In genomic region chr3:146539315-146539714, GRCh38 we compare ENCODE assay signal across 1 cellular context.
TF ChIP-seq lines count a peak whose summit lies in the region.

No MANE protein-coding gene starts in this region.

TF ChIP-seq in GM23338, 12 proteins besides CTCF, POLR2A, EP300 and RAD21 (continued from another document):
- TF ChIP-seq, protein P1, sequence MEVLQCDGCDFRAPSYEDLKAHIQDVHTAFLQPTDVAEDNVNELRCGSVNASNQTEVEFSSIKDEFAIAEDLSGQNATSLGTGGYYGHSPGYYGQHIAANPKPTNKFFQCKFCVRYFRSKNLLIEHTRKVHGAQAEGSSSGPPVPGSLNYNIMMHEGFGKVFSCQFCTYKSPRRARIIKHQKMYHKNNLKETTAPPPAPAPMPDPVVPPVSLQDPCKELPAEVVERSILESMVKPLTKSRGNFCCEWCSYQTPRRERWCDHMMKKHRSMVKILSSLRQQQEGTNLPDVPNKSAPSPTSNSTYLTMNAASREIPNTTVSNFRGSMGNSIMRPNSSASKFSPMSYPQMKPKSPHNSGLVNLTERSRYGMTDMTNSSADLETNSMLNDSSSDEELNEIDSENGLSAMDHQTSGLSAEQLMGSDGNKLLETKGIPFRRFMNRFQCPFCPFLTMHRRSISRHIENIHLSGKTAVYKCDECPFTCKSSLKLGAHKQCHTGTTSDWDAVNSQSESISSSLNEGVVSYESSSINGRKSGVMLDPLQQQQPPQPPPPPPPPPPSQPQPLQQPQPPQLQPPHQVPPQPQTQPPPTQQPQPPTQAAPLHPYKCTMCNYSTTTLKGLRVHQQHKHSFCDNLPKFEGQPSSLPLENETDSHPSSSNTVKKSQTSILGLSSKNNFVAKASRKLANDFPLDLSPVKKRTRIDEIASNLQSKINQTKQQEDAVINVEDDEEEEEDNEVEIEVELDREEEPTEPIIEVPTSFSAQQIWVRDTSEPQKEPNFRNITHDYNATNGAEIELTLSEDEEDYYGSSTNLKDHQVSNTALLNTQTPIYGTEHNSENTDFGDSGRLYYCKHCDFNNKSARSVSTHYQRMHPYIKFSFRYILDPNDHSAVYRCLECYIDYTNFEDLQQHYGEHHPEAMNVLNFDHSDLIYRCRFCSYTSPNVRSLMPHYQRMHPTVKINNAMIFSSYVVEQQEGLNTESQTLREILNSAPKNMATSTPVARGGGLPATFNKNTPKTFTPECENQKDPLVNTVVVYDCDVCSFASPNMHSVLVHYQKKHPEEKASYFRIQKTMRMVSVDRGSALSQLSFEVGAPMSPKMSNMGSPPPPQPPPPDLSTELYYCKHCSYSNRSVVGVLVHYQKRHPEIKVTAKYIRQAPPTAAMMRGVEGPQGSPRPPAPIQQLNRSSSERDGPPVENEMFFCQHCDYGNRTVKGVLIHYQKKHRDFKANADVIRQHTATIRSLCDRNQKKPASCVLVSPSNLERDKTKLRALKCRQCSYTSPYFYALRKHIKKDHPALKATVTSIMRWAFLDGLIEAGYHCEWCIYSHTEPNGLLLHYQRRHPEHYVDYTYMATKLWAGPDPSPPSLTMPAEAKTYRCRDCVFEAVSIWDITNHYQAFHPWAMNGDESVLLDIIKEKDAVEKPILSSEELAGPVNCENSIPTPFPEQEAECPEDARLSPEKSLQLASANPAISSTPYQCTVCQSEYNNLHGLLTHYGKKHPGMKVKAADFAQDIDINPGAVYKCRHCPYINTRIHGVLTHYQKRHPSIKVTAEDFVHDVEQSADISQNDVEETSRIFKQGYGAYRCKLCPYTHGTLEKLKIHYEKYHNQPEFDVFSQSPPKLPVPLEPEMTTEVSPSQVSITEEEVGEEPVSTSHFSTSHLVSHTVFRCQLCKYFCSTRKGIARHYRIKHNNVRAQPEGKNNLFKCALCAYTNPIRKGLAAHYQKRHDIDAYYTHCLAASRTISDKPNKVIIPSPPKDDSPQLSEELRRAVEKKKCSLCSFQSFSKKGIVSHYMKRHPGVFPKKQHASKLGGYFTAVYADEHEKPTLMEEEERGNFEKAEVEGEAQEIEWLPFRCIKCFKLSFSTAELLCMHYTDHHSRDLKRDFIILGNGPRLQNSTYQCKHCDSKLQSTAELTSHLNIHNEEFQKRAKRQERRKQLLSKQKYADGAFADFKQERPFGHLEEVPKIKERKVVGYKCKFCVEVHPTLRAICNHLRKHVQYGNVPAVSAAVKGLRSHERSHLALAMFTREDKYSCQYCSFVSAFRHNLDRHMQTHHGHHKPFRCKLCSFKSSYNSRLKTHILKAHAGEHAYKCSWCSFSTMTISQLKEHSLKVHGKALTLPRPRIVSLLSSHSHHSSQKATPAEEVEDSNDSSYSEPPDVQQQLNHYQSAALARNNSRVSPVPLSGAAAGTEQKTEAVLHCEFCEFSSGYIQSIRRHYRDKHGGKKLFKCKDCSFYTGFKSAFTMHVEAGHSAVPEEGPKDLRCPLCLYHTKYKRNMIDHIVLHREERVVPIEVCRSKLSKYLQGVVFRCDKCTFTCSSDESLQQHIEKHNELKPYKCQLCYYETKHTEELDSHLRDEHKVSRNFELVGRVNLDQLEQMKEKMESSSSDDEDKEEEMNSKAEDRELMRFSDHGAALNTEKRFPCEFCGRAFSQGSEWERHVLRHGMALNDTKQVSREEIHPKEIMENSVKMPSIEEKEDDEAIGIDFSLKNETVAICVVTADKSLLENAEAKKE (CRISPR knock-in tag; IDR thresholded peaks at IDR 0.05), result no peak
- TF ChIP-seq EZH2 (IDR thresholded peaks at IDR 0.05; ENCODE audit: low read depth, unreplicated experiment) (no peak), ZNF114 (CRISPR knock-in tag; IDR thresholded peaks at IDR 0.05) (no peak), ZNF331 (CRISPR knock-in tag; IDR thresholded peaks at IDR 0.05; ENCODE audit: low read depth) (no peak)
